ENCODE assay signal across 9 cellular contexts in the genomic region with DNA sequence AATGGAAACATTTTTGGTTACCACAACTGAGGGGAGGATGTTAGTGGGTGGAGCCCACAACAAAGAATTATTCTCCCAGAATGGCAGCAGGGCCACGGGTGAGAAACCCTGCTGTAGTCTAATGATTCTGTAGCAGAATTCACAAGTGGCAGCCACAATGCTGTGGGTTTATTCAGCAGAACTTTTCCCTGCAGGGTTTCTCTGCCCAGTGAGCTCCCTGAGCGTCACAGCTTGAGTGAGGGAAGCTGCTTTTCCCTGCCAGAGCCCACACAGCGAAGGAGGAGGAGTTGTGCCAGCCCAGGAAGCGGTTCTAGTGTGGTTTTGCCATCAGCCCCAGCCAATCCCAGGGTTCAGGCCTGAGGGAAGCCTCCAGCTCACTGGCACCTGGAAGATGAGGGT. TPM values are rescaled to one million over a fixed set of nuclear protein-coding genes. Genes with fewer than 3 reads are reported as not detected.
DNase-seq lines count a peak whose midpoint lies in the region; ATAC-seq lines count a peak whose summit lies in the region.
"Had no signal": no experiment of that assay in that cellular context is flagged by ENCODE, and none has a peak within 500 bp of the region (broad histone marks: within the 10 kb centered on the region; RNA-seq: fewer than 3 reads in every experiment).

No MANE protein-coding gene starts in this region.

- in situ Hi-C loops in G401 (cut with HindIII; ENCODE audit: low sequenced_read_pairs) = no loop called here

- DNase-seq in Ammon's horn (ENCODE audit: low spot score) (peak; percentile 66), NCI-H2107 treated with DMSO at 0.1 percent for 48 hours (lab: John Stamatoyannopoulos, UW; ENCODE audit: unreplicated experiment) (peak; percentile 63), epidermal melanocyte (ENCODE audit: insufficient read length, low spot score) (peak; percentile 33), NCI-H1048 (lab: John Stamatoyannopoulos, UW) (no peak), G401 (ENCODE audit: low spot score) (no peak), NCI-H1436 (lab: John Stamatoyannopoulos, UW) (no peak)
- DNase-seq: NCI-H2081 treated with DMSO at 0.1 percent for 48 hours had no signal

- ATAC-seq in GM19025 (IDR thresholded peaks at IDR 0.05; ENCODE audit: low read depth, unreplicated experiment) = peak; percentile 44
- ATAC-seq in HG03571 (IDR thresholded peaks at IDR 0.05; ENCODE audit: unreplicated experiment) = no peak

RNA-seq across cellular contexts. Expression of gene ATP12A, which starts 4.4 kb away (rescaled TPM):
- total RNA-seq in G401 (2014; rRNA removed; shearing (Covaris generic)) = not detected in 2 replicates

Comparison
In these comparisons a context has a peak if more than half of its experiments do, and no peak if none do; other contexts are left out.
1. DNase-seq: peak in Ammon's horn (single experiment), NCI-H2107 treated with DMSO at 0.1 percent for 48 hours (single experiment) and epidermal melanocyte (single experiment); none in NCI-H1048 (single experiment), G401 (single experiment) and NCI-H1436 (single experiment).